21 cellular contexts compared by ENCODE assay signal in genomic region chr3:25420885-25421284, GRCh38. TPM values are rescaled to one million over a fixed set of nuclear protein-coding genes. Genes with fewer than 3 reads are reported as not detected.
"Had no signal": no experiment of that assay in that cellular context is flagged by ENCODE, and none has a peak within 500 bp of the region (broad histone marks: within the 10 kb centered on the region; RNA-seq: fewer than 3 reads in every experiment).

No MANE protein-coding gene starts in this region.

- H3K27me3 Mint-ChIP-seq: activated CD4-positive, alpha-beta T cell treated with anti-CD3 and anti-CD28 coated beads, Interleukin-2, amount 10 ng/mL, durations not matched to agents 24 days and 14 days; progenitor cell of endocrine pancreas had no signal

- H3K9me3 ChIP-seq: colonic mucosa, heart right ventricle, mucosa of descending colon, tibial nerve, uterus had no signal

- H3K4me1 ChIP-seq: colonic mucosa, heart right ventricle had no signal

- H3K27me3 ChIP-seq: colonic mucosa, heart right ventricle, tibial nerve, uterus had no signal

- H3K4me3 ChIP-seq: colonic mucosa, heart right ventricle, mucosa of descending colon, tibial nerve, uterus had no signal

- ATAC-seq: activated CD8-positive, alpha-beta T cell treated with anti-CD3 and anti-CD28 coated beads for 36 hours; activated T-helper 17 cell treated with anti-CD3 and anti-CD28 coated beads, Interleukin-2, amount 50 U/mL, for 72 hours; heart right ventricle; mucosa of descending colon had no signal

- H3K4me1 Mint-ChIP-seq: activated CD4-positive, alpha-beta T cell treated with anti-CD3 and anti-CD28 coated beads, Interleukin-2, amount 10 ng/mL, durations not matched to agents 24 days and 14 days; activated naive CD8-positive, alpha-beta T cell treated with anti-CD3 and anti-CD28 coated beads, Interleukin-2, amount 10 ng/mL, durations not matched to agents 7 days and 5 days; activated T-helper 17 cell treated with anti-CD3 and anti-CD28 coated beads, Interleukin-2, amount 50 U/mL, for 72 hours; central memory CD8-positive, alpha-beta T cell; naive B cell had no signal

- H3K27ac ChIP-seq: colonic mucosa, heart right ventricle, tibial nerve, uterus had no signal

- DNase-seq: activated CD4-positive, alpha-beta T cell treated with anti-CD3 and anti-CD28 coated beads, Interleukin-2, amount 10 ng/mL, durations not matched to agents 24 days and 14 days; activated CD4-positive, CD25-positive, alpha-beta regulatory T cell; activated CD8-positive, alpha-beta T cell treated with anti-CD3 and anti-CD28 coated beads for 36 hours; activated naive CD4-positive, alpha-beta T cell treated with Interleukin-2 at 50 U/mL for 16 hours; activated naive CD8-positive, alpha-beta T cell treated with anti-CD3 and anti-CD28 coated beads, Interleukin-2, amount 10 ng/mL, durations not matched to agents 7 days and 5 days; activated T-cell treated with anti-CD3 and anti-CD28 coated beads, Interleukin-2, amount 50 U/mL, for 1 hour; anterior cingulate cortex; colonic mucosa; heart right ventricle; mesenchymal stem cell; mucosa of descending colon; naive B cell; T-helper 9 cell; uterus had no signal

- H3K36me3 ChIP-seq: colonic mucosa, heart right ventricle, tibial nerve, uterus had no signal

- H3K4me3 Mint-ChIP-seq: activated CD4-positive, alpha-beta T cell treated with anti-CD3 and anti-CD28 coated beads, Interleukin-2, amount 10 ng/mL, durations not matched to agents 24 days and 14 days; activated CD8-positive, alpha-beta T cell treated with anti-CD3 and anti-CD28 coated beads for 36 hours; activated naive CD8-positive, alpha-beta T cell treated with anti-CD3 and anti-CD28 coated beads, Interleukin-2, amount 10 ng/mL, durations not matched to agents 7 days and 5 days; activated T-helper 17 cell treated with anti-CD3 and anti-CD28 coated beads, Interleukin-2, amount 50 U/mL, for 72 hours; central memory CD8-positive, alpha-beta T cell; naive B cell; neural crest cell; stimulated activated naive CD8-positive, alpha-beta T cell treated with anti-CD3 and anti-CD28 coated beads, Interleukin-15, Interleukin-2, amounts not matched to agents 100 ng/mL and 50 ng/mL, for 24 hours had no signal

- H3K9me3 Mint-ChIP-seq: activated CD4-positive, alpha-beta T cell treated with anti-CD3 and anti-CD28 coated beads, Interleukin-2, amount 10 ng/mL, durations not matched to agents 24 days and 14 days; activated CD8-positive, alpha-beta T cell treated with anti-CD3 and anti-CD28 coated beads for 36 hours; activated naive CD8-positive, alpha-beta T cell treated with anti-CD3 and anti-CD28 coated beads, Interleukin-2, amount 10 ng/mL, durations not matched to agents 7 days and 5 days; stimulated activated naive CD8-positive, alpha-beta T cell treated with anti-CD3 and anti-CD28 coated beads, Interleukin-15, Interleukin-2, amounts not matched to agents 100 ng/mL and 50 ng/mL, for 24 hours had no signal

- H3K27ac Mint-ChIP-seq: activated CD4-positive, alpha-beta T cell treated with anti-CD3 and anti-CD28 coated beads, Interleukin-2, amount 10 ng/mL, durations not matched to agents 24 days and 14 days; activated CD8-positive, alpha-beta T cell treated with anti-CD3 and anti-CD28 coated beads for 36 hours; activated naive CD8-positive, alpha-beta T cell treated with anti-CD3 and anti-CD28 coated beads, Interleukin-2, amount 10 ng/mL, durations not matched to agents 7 days and 5 days; activated T-helper 17 cell treated with anti-CD3 and anti-CD28 coated beads, Interleukin-2, amount 50 U/mL, for 72 hours; brain; naive B cell; progenitor cell of endocrine pancreas; stimulated activated naive CD8-positive, alpha-beta T cell treated with anti-CD3 and anti-CD28 coated beads, Interleukin-15, Interleukin-2, amounts not matched to agents 100 ng/mL and 50 ng/mL, for 24 hours had no signal

- H3K36me3 Mint-ChIP-seq: activated naive CD8-positive, alpha-beta T cell treated with anti-CD3 and anti-CD28 coated beads, Interleukin-2, amount 10 ng/mL, durations not matched to agents 7 days and 5 days; brain; naive B cell had no signal

RNA-seq across cellular contexts. Expression of gene RARB, which starts 7.2 kb away (rescaled TPM):
- total RNA-seq: activated CD4-positive, alpha-beta T cell treated with anti-CD3 and anti-CD28 coated beads, Interleukin-2, amount 10 ng/mL, durations not matched to agents 24 days and 14 days; activated CD8-positive, alpha-beta T cell treated with anti-CD3 and anti-CD28 coated beads for 36 hours; activated naive CD8-positive, alpha-beta T cell treated with anti-CD3 and anti-CD28 coated beads, Interleukin-2, amount 10 ng/mL, durations not matched to agents 7 days and 5 days; activated T-helper 17 cell treated with anti-CD3 and anti-CD28 coated beads, Interleukin-2, amount 50 U/mL, for 72 hours had no signal
